16 cellular contexts compared by ENCODE assay signal in genomic region chr14:70827366-70828151, GRCh38. TPM values are rescaled to one million over a fixed set of nuclear protein-coding genes. Genes with fewer than 3 reads are reported as not detected.
DNase-seq lines count a peak whose midpoint lies in the region; ATAC-seq and TF ChIP-seq lines count a peak whose summit lies in the region.
"Had no signal": no experiment of that assay in that cellular context is flagged by ENCODE, and none has a peak within 500 bp of the region (broad histone marks: within the 10 kb centered on the region; RNA-seq: fewer than 3 reads in every experiment).

No MANE protein-coding gene starts in this region.

- H3K27me3 ChIP-seq in mammary epithelial cell (ENCODE audit: insufficient read depth, low read length) (no peaks in the 10 kb centered on the region), breast epithelium (no peaks in the 10 kb centered on the region), RWPE2 (ENCODE audit: insufficient read depth, poor library complexity, severe bottlenecking) (no peaks in the 10 kb centered on the region)

- DNase-seq in mammary epithelial cell (peak; percentile 29), breast epithelium (ENCODE audit: low spot score in 2 of 2) (no peak), RWPE2 (ENCODE audit: low spot score) (no peak), islet precursor cell (peak; percentile 38), RWPE1 (ENCODE audit: low spot score) (no peak), epidermal melanocyte (ENCODE audit: insufficient read length, low spot score) (no peak), cerebellum (ENCODE audit: low spot score) (no peak)
- DNase-seq: activated CD8-positive, alpha-beta T cell treated with anti-CD3 and anti-CD28 coated beads for 36 hours; activated gamma-delta T cell; effector memory CD8-positive, alpha-beta T cell; NCI-H1092 treated with DMSO at 0.1 percent for 48 hours; NCI-H524 treated with DMSO at 0.1 percent for 48 hours; Right ventricle myocardium superior had no signal

- H3K9me3 Mint-ChIP-seq in activated T-helper 17 cell treated with anti-CD3 and anti-CD28 coated beads, Interleukin-2, amount 50 U/mL, for 72 hours, result no peaks in the 10 kb centered on the region
- H3K9me3 Mint-ChIP-seq: activated CD8-positive, alpha-beta T cell treated with anti-CD3 and anti-CD28 coated beads for 36 hours; effector memory CD8-positive, alpha-beta T cell had no signal

- H3K27ac Mint-ChIP-seq in activated T-helper 17 cell treated with anti-CD3 and anti-CD28 coated beads, Interleukin-2, amount 50 U/mL, for 72 hours, result no peak overlapping the region
- H3K27ac Mint-ChIP-seq: activated CD8-positive, alpha-beta T cell treated with anti-CD3 and anti-CD28 coated beads for 36 hours; effector memory CD8-positive, alpha-beta T cell; progenitor cell of endocrine pancreas had no signal

- no peaks in the 10 kb centered on the region for H3K4me1 Mint-ChIP-seq in activated T-helper 17 cell treated with anti-CD3 and anti-CD28 coated beads, Interleukin-2, amount 50 U/mL, for 72 hours

- no peak overlapping the region for H3K27ac ChIP-seq in mammary epithelial cell (ENCODE audit: insufficient read depth, low read depth, low read length)
- no peak overlapping the region for H3K27ac ChIP-seq in breast epithelium
- H3K27ac ChIP-seq in RWPE2 (ENCODE audit: poor library complexity, severe bottlenecking), result no peak overlapping the region
- no peak overlapping the region for H3K27ac ChIP-seq in RWPE1
- H3K27ac ChIP-seq: thoracic aorta had no signal

- POLR2A ChIA-PET in RWPE1 (lab: Yijun Ruan, JAX; ENCODE audit: low non-redundant PET), result no interaction called here

- intact Hi-C loops in mammary epithelial cell (cut with micrococcal nuclease) (no loop called here), breast epithelium (cut with DNase I; ENCODE audit: low total_unique reads) (no loop called here)

- in situ Hi-C loops in mammary epithelial cell (cut with MboI; ENCODE audit: low sequenced_read_pairs in 2 of 2), result loop anchor here in 1 of 2 donors (10.0 kb wide), 1 partner anchor 77 kb away; the partner anchor contains the start of gene PCNX1

- CTCF ChIA-PET in mammary epithelial cell (lab: Charles Lee; ENCODE audit: low non-redundant PET) (no interaction called here), RWPE1 (lab: Yijun Ruan, JAX) (interaction anchor here (0.5 to 0.9 kb wide), 4 partner anchors 10 to 388 kb away, joined by 3 read pairs; no protein-coding TSS in a partner anchor)

- BruUV-seq in mammary epithelial cell (replicated peaks; lab: Mats Ljungman, UMichigan), result no TSS peak

- dilution Hi-C loops in mammary epithelial cell (cut with HindIII; ENCODE audit: low sequenced_read_pairs), result no loop called here

- WGBS in mammary epithelial cell (ENCODE audit: low coverage, missing lambda C conversion rate), result 96% methylated on average over 6 of the region's 6 CpGs

- H3K9ac ChIP-seq in mammary epithelial cell (ENCODE audit: insufficient read depth, low read length), result no peak overlapping the region

- no peak overlapping the region for H3K4me3 ChIP-seq in mammary epithelial cell (replicated peaks in 1 of 3; ENCODE audit: insufficient read depth in 1 of 3, low read depth in 2 of 3, low read length in 3 of 3)
- H3K4me3 ChIP-seq in breast epithelium, result no peak overlapping the region
- no peak overlapping the region for H3K4me3 ChIP-seq in RWPE2 (ENCODE audit: severe bottlenecking)
- H3K4me3 ChIP-seq: thoracic aorta had no signal

- no peak overlapping the region for H3K4me2 ChIP-seq in mammary epithelial cell (ENCODE audit: insufficient read depth, low read depth, low read length)

- no peak for TF ChIP-seq POLR2A in breast epithelium (IDR thresholded peaks at IDR 0.05)

- no peaks in the 10 kb centered on the region for H3K79me2 ChIP-seq in mammary epithelial cell (ENCODE audit: insufficient read depth, low read length)

- H3K4me3 Mint-ChIP-seq in activated T-helper 17 cell treated with anti-CD3 and anti-CD28 coated beads, Interleukin-2, amount 50 U/mL, for 72 hours, result no peak overlapping the region
- H3K4me3 Mint-ChIP-seq: activated CD8-positive, alpha-beta T cell treated with anti-CD3 and anti-CD28 coated beads for 36 hours; effector memory CD8-positive, alpha-beta T cell had no signal

- peaks cover 4% of the 10 kb centered on the region for H3K27me3 Mint-ChIP-seq in activated T-helper 17 cell treated with anti-CD3 and anti-CD28 coated beads, Interleukin-2, amount 50 U/mL, for 72 hours

- H2AFZ ChIP-seq in mammary epithelial cell (ENCODE audit: low read depth, low read length), result no peak overlapping the region

- no peaks in the 10 kb centered on the region for H3K4me1 ChIP-seq in mammary epithelial cell (ENCODE audit: insufficient read depth, low read length)
- no peaks in the 10 kb centered on the region for H3K4me1 ChIP-seq in breast epithelium
- H3K4me1 ChIP-seq in RWPE2 (ENCODE audit: insufficient read depth, poor library complexity, severe bottlenecking), result peaks cover 4% of the 10 kb centered on the region

- TF ChIP-seq CTCF in mammary epithelial cell (conservative IDR thresholded peaks at IDR 0.05 in 1 of 2, IDR thresholded peaks at IDR 0.05 in 1 of 2; ENCODE audit: extremely low read depth in 1 of 2, insufficient read depth in 1 of 2, low read depth in 1 of 2, low read length in 2 of 2) (peak in 1 of 2 donors; percentile 14), breast epithelium (IDR thresholded peaks at IDR 0.05) (no peak), RWPE2 (IDR thresholded peaks at IDR 0.05; ENCODE audit: poor library complexity, severe bottlenecking) (peak; percentile 23), RWPE1 (conservative IDR thresholded peaks at IDR 0.05; ENCODE audit: low read depth) (no peak)

- no peaks in the 10 kb centered on the region for H4K20me1 ChIP-seq in mammary epithelial cell (ENCODE audit: insufficient read depth, low read length)

- H3K9me3 ChIP-seq in mammary epithelial cell (replicated peaks; ENCODE audit: insufficient read depth, low read length), result no peaks in the 10 kb centered on the region
- H3K9me3 ChIP-seq in breast epithelium, result no peaks in the 10 kb centered on the region
- H3K9me3 ChIP-seq in RWPE2 (ENCODE audit: severe bottlenecking), result no peaks in the 10 kb centered on the region
- H3K9me3 ChIP-seq: thoracic aorta had no signal

- H3K36me3 ChIP-seq in mammary epithelial cell (ENCODE audit: insufficient read depth, low read length), result no peaks in the 10 kb centered on the region
- H3K36me3 ChIP-seq in breast epithelium, result no peaks in the 10 kb centered on the region
- no peaks in the 10 kb centered on the region for H3K36me3 ChIP-seq in RWPE2 (ENCODE audit: low read depth)
- H3K36me3 ChIP-seq: thoracic aorta had no signal

- H3K36me3 Mint-ChIP-seq in activated T-helper 17 cell treated with anti-CD3 and anti-CD28 coated beads, Interleukin-2, amount 50 U/mL, for 72 hours (ENCODE audit: low read depth), result no peaks in the 10 kb centered on the region

- ATAC-seq in RWPE2 (ENCODE audit: low read depth), result no peak
- no peak for ATAC-seq in activated T-helper 17 cell treated with anti-CD3 and anti-CD28 coated beads, Interleukin-2, amount 50 U/mL, for 72 hours (replicated peaks)
- ATAC-seq: activated CD8-positive, alpha-beta T cell treated with anti-CD3 and anti-CD28 coated beads for 36 hours; effector memory CD8-positive, alpha-beta T cell had no signal

RNA-seq across cellular contexts. Expression of gene MAP3K9, which starts 18.2 kb away (rescaled TPM):
- 10 to 100 TPM; 24.3 to 38.9 TPM for total RNA-seq in mammary epithelial cell
- 17.6 TPM for polyA plus RNA-seq in mammary epithelial cell
- 67.4 TPM for polyA minus RNA-seq in mammary epithelial cell
- total RNA-seq in breast epithelium, result 1 to 10 TPM in 2 of 3 donors, under 1 TPM in 1; 0.16 to 6.3 (median 3.3) TPM
- 10 to 100 TPM in 1 of 2 donors, 1 to 10 TPM in 1; 6.8 to 10.5 TPM for total RNA-seq in activated T-helper 17 cell treated with anti-CD3 and anti-CD28 coated beads, Interleukin-2, amount 50 U/mL, for 72 hours
- total RNA-seq in cerebellum, result 27.7 TPM

Comparison
In these comparisons a context has a peak if more than half of its experiments do, and no peak if none do; other contexts are left out.
1. DNase-seq: peak in mammary epithelial cell (single experiment) and islet precursor cell (single experiment); none in breast epithelium (0 of 2), RWPE2 (single experiment), RWPE1 (single experiment), epidermal melanocyte (single experiment) and cerebellum (single experiment).